1 cellular context compared by ENCODE assay signal in genomic region chr18:37343542-37343851, GRCh38.
TF ChIP-seq lines count a peak whose summit lies in the region.

No MANE protein-coding gene starts in this region.

TF ChIP-seq in HCT116, 20 proteins besides CTCF, POLR2A, EP300 and RAD21 (continued from another document):
- TF ChIP-seq, protein P1, sequence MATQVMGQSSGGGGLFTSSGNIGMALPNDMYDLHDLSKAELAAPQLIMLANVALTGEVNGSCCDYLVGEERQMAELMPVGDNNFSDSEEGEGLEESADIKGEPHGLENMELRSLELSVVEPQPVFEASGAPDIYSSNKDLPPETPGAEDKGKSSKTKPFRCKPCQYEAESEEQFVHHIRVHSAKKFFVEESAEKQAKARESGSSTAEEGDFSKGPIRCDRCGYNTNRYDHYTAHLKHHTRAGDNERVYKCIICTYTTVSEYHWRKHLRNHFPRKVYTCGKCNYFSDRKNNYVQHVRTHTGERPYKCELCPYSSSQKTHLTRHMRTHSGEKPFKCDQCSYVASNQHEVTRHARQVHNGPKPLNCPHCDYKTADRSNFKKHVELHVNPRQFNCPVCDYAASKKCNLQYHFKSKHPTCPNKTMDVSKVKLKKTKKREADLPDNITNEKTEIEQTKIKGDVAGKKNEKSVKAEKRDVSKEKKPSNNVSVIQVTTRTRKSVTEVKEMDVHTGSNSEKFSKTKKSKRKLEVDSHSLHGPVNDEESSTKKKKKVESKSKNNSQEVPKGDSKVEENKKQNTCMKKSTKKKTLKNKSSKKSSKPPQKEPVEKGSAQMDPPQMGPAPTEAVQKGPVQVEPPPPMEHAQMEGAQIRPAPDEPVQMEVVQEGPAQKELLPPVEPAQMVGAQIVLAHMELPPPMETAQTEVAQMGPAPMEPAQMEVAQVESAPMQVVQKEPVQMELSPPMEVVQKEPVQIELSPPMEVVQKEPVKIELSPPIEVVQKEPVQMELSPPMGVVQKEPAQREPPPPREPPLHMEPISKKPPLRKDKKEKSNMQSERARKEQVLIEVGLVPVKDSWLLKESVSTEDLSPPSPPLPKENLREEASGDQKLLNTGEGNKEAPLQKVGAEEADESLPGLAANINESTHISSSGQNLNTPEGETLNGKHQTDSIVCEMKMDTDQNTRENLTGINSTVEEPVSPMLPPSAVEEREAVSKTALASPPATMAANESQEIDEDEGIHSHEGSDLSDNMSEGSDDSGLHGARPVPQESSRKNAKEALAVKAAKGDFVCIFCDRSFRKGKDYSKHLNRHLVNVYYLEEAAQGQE (IDR thresholded peaks at IDR 0.05; ENCODE audit: low read depth), result no peak
- TF ChIP-seq FOSL1 (IDR thresholded peaks at IDR 0.05; ENCODE audit: low read depth) (no peak), ATF3 (IDR thresholded peaks at IDR 0.05) (no peak), POLR2AphosphoS5 (IDR thresholded peaks at IDR 0.05; ENCODE audit: low read depth, low read length) (no peak), ELF1 (IDR thresholded peaks at IDR 0.05; ENCODE audit: borderline replicate concordance, low read depth) (no peak), SRF (IDR thresholded peaks at IDR 0.05; ENCODE audit: low read depth) (no peak), SIN3A (IDR thresholded peaks at IDR 0.05; ENCODE audit: low read depth) (no peak), EZH2phosphoT487 (IDR thresholded peaks at IDR 0.05; ENCODE audit: borderline replicate concordance) (no peak)
- TF ChIP-seq, protein P2, sequence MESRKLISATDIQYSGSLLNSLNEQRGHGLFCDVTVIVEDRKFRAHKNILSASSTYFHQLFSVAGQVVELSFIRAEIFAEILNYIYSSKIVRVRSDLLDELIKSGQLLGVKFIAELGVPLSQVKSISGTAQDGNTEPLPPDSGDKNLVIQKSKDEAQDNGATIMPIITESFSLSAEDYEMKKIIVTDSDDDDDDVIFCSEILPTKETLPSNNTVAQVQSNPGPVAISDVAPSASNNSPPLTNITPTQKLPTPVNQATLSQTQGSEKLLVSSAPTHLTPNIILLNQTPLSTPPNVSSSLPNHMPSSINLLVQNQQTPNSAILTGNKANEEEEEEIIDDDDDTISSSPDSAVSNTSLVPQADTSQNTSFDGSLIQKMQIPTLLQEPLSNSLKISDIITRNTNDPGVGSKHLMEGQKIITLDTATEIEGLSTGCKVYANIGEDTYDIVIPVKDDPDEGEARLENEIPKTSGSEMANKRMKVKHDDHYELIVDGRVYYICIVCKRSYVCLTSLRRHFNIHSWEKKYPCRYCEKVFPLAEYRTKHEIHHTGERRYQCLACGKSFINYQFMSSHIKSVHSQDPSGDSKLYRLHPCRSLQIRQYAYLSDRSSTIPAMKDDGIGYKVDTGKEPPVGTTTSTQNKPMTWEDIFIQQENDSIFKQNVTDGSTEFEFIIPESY (IDR thresholded peaks at IDR 0.05; ENCODE audit: extremely low read depth, insufficient replicate concordance, low read length), result no peak
TF ChIP-seq in HCT116: peak in this region for 0.
